Comparison of ENCODE assay signal across 8 cellular contexts in the genomic region with DNA sequence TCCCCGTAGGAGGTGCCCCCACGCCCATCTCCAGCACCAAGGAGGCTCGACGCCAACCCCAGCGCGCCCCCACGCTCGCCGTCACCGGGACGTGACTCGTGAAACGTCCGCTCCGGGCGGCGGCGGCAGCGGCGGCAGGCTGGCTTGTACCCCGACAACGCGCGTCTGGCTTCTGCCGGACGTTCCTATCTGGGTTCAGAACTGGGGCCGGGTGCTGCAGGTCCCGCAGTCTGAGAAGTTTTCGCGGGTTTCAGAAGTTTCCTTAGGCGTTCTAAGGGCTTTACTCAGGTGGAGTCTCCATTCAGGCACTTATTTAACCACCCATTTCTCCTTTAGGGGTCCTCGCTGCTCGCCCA. TPM values are rescaled to one million over a fixed set of nuclear protein-coding genes. Genes with fewer than 3 reads are reported as not detected.
A peak's percentile ranks its signal among the peaks of the same experiment; 100 is the strongest.
DNase-seq lines count a peak whose midpoint lies in the region; ATAC-seq and TF ChIP-seq lines count a peak whose summit lies in the region.

No MANE protein-coding gene starts in this region.

- TF ChIP-seq CTCF in C4-2B (conservative IDR thresholded peaks at IDR 0.05), result no peak
- TF ChIP-seq CTCF in heart left ventricle (IDR thresholded peaks at IDR 0.05), result no peak

- H3K27ac Mint-ChIP-seq in activated naive CD4-positive, alpha-beta T cell treated with anti-CD3 and anti-CD28 coated beads for 36 hours, result peak overlapping the region; percentile 96

- intact Hi-C loops in activated naive CD4-positive, alpha-beta T cell treated with anti-CD3 and anti-CD28 coated beads for 36 hours (cut with micrococcal nuclease), result loop anchor here (1.0 to 10.0 kb wide), 16 partner anchors 25 to 1180 kb away; partner anchors contain the start of genes ATPAF2, B9D1, DRC3 and DRG2
- intact Hi-C loops in heart left ventricle (cut with DNase I) (loop anchor here in 4 of 10 donors (2.0 to 5.0 kb wide), 5 partner anchors 41 to 134 kb away; partner anchors contain the start of genes FLII (in 1 of the 4), LLGL1 (in 1 of the 4), MIEF2 (in 1 of the 4) and SMCR8 (in 1 of the 4)), aorta (cut with DNase I) (loop anchor here in 1 of 2 donors (2.0 to 5.0 kb wide), 2 partner anchors 28 to 96 kb away; partner anchors contain the start of gene DRG2)

- peak overlapping the region; percentile 96 for H3K4me3 Mint-ChIP-seq in activated naive CD4-positive, alpha-beta T cell treated with anti-CD3 and anti-CD28 coated beads for 36 hours

- H3K27ac ChIP-seq in C4-2B (peak overlapping the region; percentile 98), heart left ventricle (peak overlapping the region; percentile 93 to 100 (median 98)), aorta (ENCODE audit: low read depth in 1 of 2, low read length in 2 of 2) (peak overlapping the region; percentile 52 to 85)

- ATAC-seq in HG03378 (IDR thresholded peaks at IDR 0.05; ENCODE audit: unreplicated experiment), result peak; percentile 38
- peak; percentile 47 to 69 (median 60) for ATAC-seq in heart left ventricle
- peak; percentile 83 for ATAC-seq in aorta (ENCODE audit: low FRiP score)

- DNase-seq in GM19238 (ENCODE audit: insufficient read length, low spot score), result peak; percentile 75
- peak; percentile 78 for DNase-seq in SK-MEL-5 (ENCODE audit: low read depth, low spot score)
- DNase-seq in activated naive CD4-positive, alpha-beta T cell treated with anti-CD3 and anti-CD28 coated beads for 36 hours, result peak; percentile 81
- peak; percentile 88 to 95 (median 92) for DNase-seq in heart left ventricle
- DNase-seq in retina, result peak; percentile 97
- peak; percentile 95 to 97 for DNase-seq in aorta

- in situ Hi-C loops in SK-MEL-5 (cut with HindIII; ENCODE audit: low pct_unique_long_range_greater_than_20kb, low sequenced_read_pairs), result no loop called here

- H3K9me3 Mint-ChIP-seq in activated naive CD4-positive, alpha-beta T cell treated with anti-CD3 and anti-CD28 coated beads for 36 hours, result no peaks in the 10 kb centered on the region

- H3K27me3 ChIP-seq in heart left ventricle (no peaks in the 10 kb centered on the region), aorta (ENCODE audit: control insufficient read depth in 1 of 2, insufficient read depth in 2 of 2, low read length in 1 of 2) (no peaks in the 10 kb centered on the region)

- H3K4me3 ChIP-seq in heart left ventricle, result peak overlapping the region; percentile 56 to 99 (median 92)
- peak overlapping the region; percentile 47 to 66 for H3K4me3 ChIP-seq in aorta (ENCODE audit: low read length in 2 of 2)

- TF ChIP-seq POLR2A in heart left ventricle (IDR thresholded peaks at IDR 0.05), result peak in 1 of 2 donors; percentile 48

- WGBS in heart left ventricle, 4 donors, result 0 to 2% (median 0%) methylated on average over 20 to 33 of the region's 33 CpGs
- 0 to 1% methylated on average over 33 of the region's 33 CpGs for WGBS in aorta, 2 donors

- CTCF ChIA-PET in activated naive CD4-positive, alpha-beta T cell treated with anti-CD3 and anti-CD28 coated beads for 36 hours (lab: Charles Lee), result interaction anchor here (0.7 to 1.9 kb wide), 4 partner anchors 8 to 96 kb away, joined by 3 to 10 read pairs (median 4); no protein-coding TSS in a partner anchor

- H3K4me1 Mint-ChIP-seq in activated naive CD4-positive, alpha-beta T cell treated with anti-CD3 and anti-CD28 coated beads for 36 hours (ENCODE audit: low read depth), result peaks cover 46% of the 10 kb centered on the region

- H3K9me3 ChIP-seq in heart left ventricle (no peaks in the 10 kb centered on the region), aorta (ENCODE audit: control insufficient read depth, low read length) (no peaks in the 10 kb centered on the region)

- no peaks in the 10 kb centered on the region for H3K27me3 Mint-ChIP-seq in activated naive CD4-positive, alpha-beta T cell treated with anti-CD3 and anti-CD28 coated beads for 36 hours (ENCODE audit: low read depth)

- peaks cover 13 to 61% (median 41%) of the 10 kb centered on the region in 12 donors for H3K4me1 ChIP-seq in heart left ventricle
- peaks cover 0 to 5% of the 10 kb centered on the region in 2 donors for H3K4me1 ChIP-seq in aorta (ENCODE audit: control insufficient read depth in 1 of 2, insufficient read depth in 2 of 2, low read length in 2 of 2)

- H3K36me3 ChIP-seq in heart left ventricle (peaks cover 0 to 13% (median 0%) of the 10 kb centered on the region in 9 donors), aorta (ENCODE audit: control insufficient read depth in 1 of 2, insufficient read depth in 2 of 2, low read length in 1 of 2) (no peaks in the 10 kb centered on the region)

- peaks cover 22% of the 10 kb centered on the region for H3K36me3 Mint-ChIP-seq in activated naive CD4-positive, alpha-beta T cell treated with anti-CD3 and anti-CD28 coated beads for 36 hours (ENCODE audit: low read depth)

RNA-seq across cellular contexts. Expression of gene ALKBH5, which starts 0.7 kb away (rescaled TPM):
- total RNA-seq in SK-MEL-5 (2014; rRNA removed; shearing (Covaris generic)), result 85.5 and 97.6 TPM in 2 replicates
- polyA plus RNA-seq in SK-MEL-5 (2015; cell fraction: cytosol; rRNA removed), result 99.1 and 105 TPM in 2 replicates
- 19.7 and 21.3 TPM in 2 replicates for polyA plus RNA-seq in SK-MEL-5 (2015; cell fraction: nucleus; rRNA removed)
- 10 to 100 TPM; 83.4 to 86.7 TPM for total RNA-seq in activated naive CD4-positive, alpha-beta T cell treated with anti-CD3 and anti-CD28 coated beads for 36 hours
- 100 to 1,000 TPM; 147 to 233 (median 198) TPM for total RNA-seq in heart left ventricle
- 100 to 1,000 TPM in 1 of 2 donors, 10 to 100 TPM in 1; 89.2 to 122 TPM for polyA plus RNA-seq in heart left ventricle
- total RNA-seq in aorta, result 100 to 1,000 TPM in 1 of 2 donors, 10 to 100 TPM in 1; 91.5 to 114 TPM
- polyA plus RNA-seq in aorta, result 10 to 100 TPM; 33.0 to 40.4 TPM

RNA-seq across cellular contexts. Expression of gene LLGL1, which starts 42.5 kb away (rescaled TPM):
- 16.9 and 18.0 TPM in 2 replicates for total RNA-seq in SK-MEL-5 (2014; rRNA removed; shearing (Covaris generic))
- 49.7 and 66.4 TPM in 2 replicates for polyA plus RNA-seq in SK-MEL-5 (2015; cell fraction: cytosol; rRNA removed)
- 23.5 and 29.6 TPM in 2 replicates for polyA plus RNA-seq in SK-MEL-5 (2015; cell fraction: nucleus; rRNA removed)
- total RNA-seq in activated naive CD4-positive, alpha-beta T cell treated with anti-CD3 and anti-CD28 coated beads for 36 hours, result 10 to 100 TPM; 14.8 to 15.0 TPM
- total RNA-seq in heart left ventricle (10 to 100 TPM in 5 of 9 donors, 1 to 10 TPM in 4; 6.8 to 20.7 (median 10.8) TPM), aorta (10 to 100 TPM; 14.1 to 18.9 TPM)
- polyA plus RNA-seq in heart left ventricle (1 to 10 TPM; 5.3 to 8.9 TPM), aorta (10 to 100 TPM in 1 of 2 donors, 1 to 10 TPM in 1; 4.0 to 12.7 TPM)

Comparison
In these comparisons a context has a peak if more than half of its experiments do, and no peak if none do; other contexts are left out.
1. Peak in every context shown above with its lines: DNase-seq, ATAC-seq, H3K4me3 ChIP-seq and H3K27ac ChIP-seq.